2 cellular contexts compared by ENCODE assay signal in the genomic region with DNA sequence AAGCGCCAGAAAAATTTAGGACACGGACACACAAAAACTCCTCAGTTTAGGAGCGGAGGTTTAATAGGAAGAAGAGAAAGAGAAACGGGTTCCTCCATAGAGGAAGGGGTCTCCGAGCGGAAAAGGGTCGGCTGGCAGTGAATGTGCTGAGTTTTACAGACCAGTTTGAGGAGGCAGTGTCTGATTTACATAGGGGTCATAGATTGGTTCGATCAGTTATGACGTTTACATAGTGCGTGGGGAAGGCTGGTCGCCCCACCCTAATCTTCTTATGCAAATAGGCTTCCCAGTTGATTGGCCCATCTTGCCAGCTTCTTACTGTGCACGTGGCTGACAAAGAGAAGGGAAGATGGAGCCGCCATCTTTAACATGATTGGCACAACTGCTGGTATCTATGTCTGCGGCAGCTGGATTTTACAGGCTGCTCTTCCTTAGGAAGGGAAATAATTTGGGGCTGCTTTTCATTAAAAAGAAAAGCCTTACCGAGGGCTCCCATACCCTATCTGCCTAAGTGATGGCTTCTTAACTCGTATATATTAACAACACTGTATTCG.
TF ChIP-seq lines count a peak whose summit lies in the region.

No MANE protein-coding gene starts in this region.

TF ChIP-seq in SK-N-SH, 30 proteins besides CTCF, POLR2A, EP300 and RAD21 (continued from another document):
- TF ChIP-seq, protein P1, sequence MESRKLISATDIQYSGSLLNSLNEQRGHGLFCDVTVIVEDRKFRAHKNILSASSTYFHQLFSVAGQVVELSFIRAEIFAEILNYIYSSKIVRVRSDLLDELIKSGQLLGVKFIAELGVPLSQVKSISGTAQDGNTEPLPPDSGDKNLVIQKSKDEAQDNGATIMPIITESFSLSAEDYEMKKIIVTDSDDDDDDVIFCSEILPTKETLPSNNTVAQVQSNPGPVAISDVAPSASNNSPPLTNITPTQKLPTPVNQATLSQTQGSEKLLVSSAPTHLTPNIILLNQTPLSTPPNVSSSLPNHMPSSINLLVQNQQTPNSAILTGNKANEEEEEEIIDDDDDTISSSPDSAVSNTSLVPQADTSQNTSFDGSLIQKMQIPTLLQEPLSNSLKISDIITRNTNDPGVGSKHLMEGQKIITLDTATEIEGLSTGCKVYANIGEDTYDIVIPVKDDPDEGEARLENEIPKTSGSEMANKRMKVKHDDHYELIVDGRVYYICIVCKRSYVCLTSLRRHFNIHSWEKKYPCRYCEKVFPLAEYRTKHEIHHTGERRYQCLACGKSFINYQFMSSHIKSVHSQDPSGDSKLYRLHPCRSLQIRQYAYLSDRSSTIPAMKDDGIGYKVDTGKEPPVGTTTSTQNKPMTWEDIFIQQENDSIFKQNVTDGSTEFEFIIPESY (IDR thresholded peaks at IDR 0.05; ENCODE audit: borderline replicate concordance, low read depth): no peak

TF ChIP-seq in SK-N-SH treated with all-trans-retinoic acid at 6 μM for 48 hours, 23 proteins besides CTCF, POLR2A, EP300 and RAD21 (continued from another document):
- TF ChIP-seq, protein P2, sequence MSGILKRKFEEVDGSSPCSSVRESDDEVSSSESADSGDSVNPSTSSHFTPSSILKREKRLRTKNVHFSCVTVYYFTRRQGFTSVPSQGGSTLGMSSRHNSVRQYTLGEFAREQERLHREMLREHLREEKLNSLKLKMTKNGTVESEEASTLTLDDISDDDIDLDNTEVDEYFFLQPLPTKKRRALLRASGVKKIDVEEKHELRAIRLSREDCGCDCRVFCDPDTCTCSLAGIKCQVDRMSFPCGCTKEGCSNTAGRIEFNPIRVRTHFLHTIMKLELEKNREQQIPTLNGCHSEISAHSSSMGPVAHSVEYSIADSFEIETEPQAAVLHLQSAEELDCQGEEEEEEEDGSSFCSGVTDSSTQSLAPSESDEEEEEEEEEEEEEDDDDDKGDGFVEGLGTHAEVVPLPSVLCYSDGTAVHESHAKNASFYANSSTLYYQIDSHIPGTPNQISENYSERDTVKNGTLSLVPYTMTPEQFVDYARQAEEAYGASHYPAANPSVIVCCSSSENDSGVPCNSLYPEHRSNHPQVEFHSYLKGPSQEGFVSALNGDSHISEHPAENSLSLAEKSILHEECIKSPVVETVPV (CRISPR knock-in tag; IDR thresholded peaks at IDR 0.05): no peak
- TF ChIP-seq, protein P3, sequence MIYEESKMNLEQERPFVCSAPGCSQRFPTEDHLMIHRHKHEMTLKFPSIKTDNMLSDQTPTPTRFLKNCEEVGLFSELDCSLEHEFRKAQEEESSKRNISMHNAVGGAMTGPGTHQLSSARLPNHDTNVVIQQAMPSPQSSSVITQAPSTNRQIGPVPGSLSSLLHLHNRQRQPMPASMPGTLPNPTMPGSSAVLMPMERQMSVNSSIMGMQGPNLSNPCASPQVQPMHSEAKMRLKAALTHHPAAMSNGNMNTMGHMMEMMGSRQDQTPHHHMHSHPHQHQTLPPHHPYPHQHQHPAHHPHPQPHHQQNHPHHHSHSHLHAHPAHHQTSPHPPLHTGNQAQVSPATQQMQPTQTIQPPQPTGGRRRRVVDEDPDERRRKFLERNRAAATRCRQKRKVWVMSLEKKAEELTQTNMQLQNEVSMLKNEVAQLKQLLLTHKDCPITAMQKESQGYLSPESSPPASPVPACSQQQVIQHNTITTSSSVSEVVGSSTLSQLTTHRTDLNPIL (CRISPR knock-in tag; IDR thresholded peaks at IDR 0.05; ENCODE audit: low read depth): no peak
- TF ChIP-seq TCF4 (CRISPR knock-in tag; IDR thresholded peaks at IDR 0.05; ENCODE audit: borderline replicate concordance): no peak
- TF ChIP-seq ZNF8 (CRISPR knock-in tag; IDR thresholded peaks at IDR 0.05): no peak
- TF ChIP-seq ARNTL (CRISPR knock-in tag; IDR thresholded peaks at IDR 0.05; ENCODE audit: borderline replicate concordance, low read depth): no peak
- TF ChIP-seq ISL1 (CRISPR knock-in tag; IDR thresholded peaks at IDR 0.05): no peak
- no peak for TF ChIP-seq SNAI2 (CRISPR knock-in tag; IDR thresholded peaks at IDR 0.05)
- TF ChIP-seq, protein P4, sequence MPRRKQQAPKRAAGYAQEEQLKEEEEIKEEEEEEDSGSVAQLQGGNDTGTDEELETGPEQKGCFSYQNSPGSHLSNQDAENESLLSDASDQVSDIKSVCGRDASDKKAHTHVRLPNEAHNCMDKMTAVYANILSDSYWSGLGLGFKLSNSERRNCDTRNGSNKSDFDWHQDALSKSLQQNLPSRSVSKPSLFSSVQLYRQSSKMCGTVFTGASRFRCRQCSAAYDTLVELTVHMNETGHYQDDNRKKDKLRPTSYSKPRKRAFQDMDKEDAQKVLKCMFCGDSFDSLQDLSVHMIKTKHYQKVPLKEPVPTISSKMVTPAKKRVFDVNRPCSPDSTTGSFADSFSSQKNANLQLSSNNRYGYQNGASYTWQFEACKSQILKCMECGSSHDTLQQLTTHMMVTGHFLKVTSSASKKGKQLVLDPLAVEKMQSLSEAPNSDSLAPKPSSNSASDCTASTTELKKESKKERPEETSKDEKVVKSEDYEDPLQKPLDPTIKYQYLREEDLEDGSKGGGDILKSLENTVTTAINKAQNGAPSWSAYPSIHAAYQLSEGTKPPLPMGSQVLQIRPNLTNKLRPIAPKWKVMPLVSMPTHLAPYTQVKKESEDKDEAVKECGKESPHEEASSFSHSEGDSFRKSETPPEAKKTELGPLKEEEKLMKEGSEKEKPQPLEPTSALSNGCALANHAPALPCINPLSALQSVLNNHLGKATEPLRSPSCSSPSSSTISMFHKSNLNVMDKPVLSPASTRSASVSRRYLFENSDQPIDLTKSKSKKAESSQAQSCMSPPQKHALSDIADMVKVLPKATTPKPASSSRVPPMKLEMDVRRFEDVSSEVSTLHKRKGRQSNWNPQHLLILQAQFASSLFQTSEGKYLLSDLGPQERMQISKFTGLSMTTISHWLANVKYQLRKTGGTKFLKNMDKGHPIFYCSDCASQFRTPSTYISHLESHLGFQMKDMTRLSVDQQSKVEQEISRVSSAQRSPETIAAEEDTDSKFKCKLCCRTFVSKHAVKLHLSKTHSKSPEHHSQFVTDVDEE (CRISPR knock-in tag; IDR thresholded peaks at IDR 0.05): no peak
- no peak for TF ChIP-seq BACH2 (CRISPR knock-in tag; IDR thresholded peaks at IDR 0.05; ENCODE audit: borderline replicate concordance)
- TF ChIP-seq TOX (CRISPR knock-in tag; IDR thresholded peaks at IDR 0.05; ENCODE audit: borderline replicate concordance): no peak
- TF ChIP-seq, protein P5, sequence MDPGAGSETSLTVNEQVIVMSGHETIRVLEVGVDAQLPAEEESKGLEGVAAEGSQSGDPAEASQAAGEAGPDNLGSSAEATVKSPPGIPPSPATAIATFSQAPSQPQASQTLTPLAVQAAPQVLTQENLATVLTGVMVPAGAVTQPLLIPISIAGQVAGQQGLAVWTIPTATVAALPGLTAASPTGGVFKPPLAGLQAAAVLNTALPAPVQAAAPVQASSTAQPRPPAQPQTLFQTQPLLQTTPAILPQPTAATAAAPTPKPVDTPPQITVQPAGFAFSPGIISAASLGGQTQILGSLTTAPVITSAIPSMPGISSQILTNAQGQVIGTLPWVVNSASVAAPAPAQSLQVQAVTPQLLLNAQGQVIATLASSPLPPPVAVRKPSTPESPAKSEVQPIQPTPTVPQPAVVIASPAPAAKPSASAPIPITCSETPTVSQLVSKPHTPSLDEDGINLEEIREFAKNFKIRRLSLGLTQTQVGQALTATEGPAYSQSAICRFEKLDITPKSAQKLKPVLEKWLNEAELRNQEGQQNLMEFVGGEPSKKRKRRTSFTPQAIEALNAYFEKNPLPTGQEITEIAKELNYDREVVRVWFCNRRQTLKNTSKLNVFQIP (CRISPR knock-in tag; IDR thresholded peaks at IDR 0.05; ENCODE audit: borderline replicate concordance, low read depth): no peak
- TF ChIP-seq PPARA (CRISPR knock-in tag; IDR thresholded peaks at IDR 0.05; ENCODE audit: borderline replicate concordance): no peak
